ENCODE assay signal across 23 cellular contexts in the genomic region with DNA sequence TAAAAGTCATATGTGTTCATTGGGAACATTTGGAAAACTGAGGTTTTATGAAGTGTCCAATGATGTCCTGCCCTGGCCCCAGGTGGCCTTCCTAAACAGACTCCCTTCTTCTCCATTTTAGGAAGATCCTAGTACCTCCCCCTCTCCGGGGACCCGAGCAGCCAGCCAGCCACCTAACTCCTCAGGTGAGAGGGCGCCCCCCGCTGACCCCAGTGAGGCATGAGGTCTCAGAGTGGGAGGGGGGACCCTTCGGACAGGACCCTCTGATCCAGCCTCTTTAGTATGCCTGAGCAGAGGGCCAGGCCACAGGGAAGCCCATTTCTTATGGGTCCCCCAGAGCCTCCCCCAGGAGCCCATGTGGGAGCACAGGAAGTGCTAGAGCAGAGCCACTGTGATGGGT. TPM values are rescaled to one million over a fixed set of nuclear protein-coding genes. Genes with fewer than 3 reads are reported as not detected.
DNase-seq lines count a peak whose midpoint lies in the region; ATAC-seq and TF ChIP-seq lines count a peak whose summit lies in the region.
"Had no signal": no experiment of that assay in that cellular context is flagged by ENCODE, and none has a peak within 500 bp of the region (broad histone marks: within the 10 kb centered on the region; RNA-seq: fewer than 3 reads in every experiment).

No MANE protein-coding gene starts in this region.

- H3K27ac Mint-ChIP-seq in activated CD8-positive, alpha-beta T cell treated with anti-CD3 and anti-CD28 coated beads, Interleukin-2, amount 10 ng/mL, durations not matched to agents 7 days and 5 days = peak overlapping the region; percentile 52
- peak overlapping the region; percentile 6 for H3K27ac Mint-ChIP-seq in memory B cell
- H3K27ac Mint-ChIP-seq: progenitor cell of endocrine pancreas had no signal

- no peaks in the 10 kb centered on the region for H3K27me3 ChIP-seq in BLaER1
- H3K27me3 ChIP-seq in DOHH2 (ENCODE audit: control insufficient read depth, low read length) = no peaks in the 10 kb centered on the region
- H3K27me3 ChIP-seq: dorsolateral prefrontal cortex, heart right ventricle, left lung, testis, uterus had no signal

- no peaks in the 10 kb centered on the region for H3K9me2 ChIP-seq in DOHH2 (replicated peaks; ENCODE audit: control insufficient read depth, low read length)

- CTCF ChIA-PET in activated CD8-positive, alpha-beta T cell treated with anti-CD3 and anti-CD28 coated beads, Interleukin-2, amount 10 ng/mL, durations not matched to agents 7 days and 5 days (lab: Charles Lee) = interaction anchor here (1.6 kb wide), 1 partner anchor 28 kb away, joined by 3 read pairs; no protein-coding TSS in a partner anchor

- H3K27ac ChIP-seq in BLaER1 = peak overlapping the region; percentile 42
- no peak overlapping the region for H3K27ac ChIP-seq in DOHH2 (ENCODE audit: low read depth, low read length)
- H3K27ac ChIP-seq: heart right ventricle, left lung, testis, uterus had no signal

- H3K36me3 Mint-ChIP-seq in activated CD8-positive, alpha-beta T cell treated with anti-CD3 and anti-CD28 coated beads, Interleukin-2, amount 10 ng/mL, durations not matched to agents 7 days and 5 days (ENCODE audit: low read depth) = peaks cover 100% of the 10 kb centered on the region
- H3K36me3 Mint-ChIP-seq in memory B cell = peaks cover 19% of the 10 kb centered on the region

- ATAC-seq in activated CD8-positive, alpha-beta T cell treated with anti-CD3 and anti-CD28 coated beads, Interleukin-2, amount 10 ng/mL, durations not matched to agents 7 days and 5 days = no peak
- ATAC-seq in memory B cell (ENCODE audit: low read depth) = no peak
- ATAC-seq: activated CD4-positive, CD25-positive, alpha-beta regulatory T cell treated with anti-CD3 and anti-CD28 coated beads, Interleukin-2, amount 50 U/mL, for 24 hours; GM12878; heart right ventricle; left lung had no signal

- no peak overlapping the region for H3K9ac ChIP-seq in BLaER1

- no peaks in the 10 kb centered on the region for H3K9me3 Mint-ChIP-seq in activated CD8-positive, alpha-beta T cell treated with anti-CD3 and anti-CD28 coated beads, Interleukin-2, amount 10 ng/mL, durations not matched to agents 7 days and 5 days (ENCODE audit: insufficient read depth)
- H3K9me3 Mint-ChIP-seq in memory B cell = no peaks in the 10 kb centered on the region

- H3K4me1 Mint-ChIP-seq in activated CD8-positive, alpha-beta T cell treated with anti-CD3 and anti-CD28 coated beads, Interleukin-2, amount 10 ng/mL, durations not matched to agents 7 days and 5 days (ENCODE audit: low read depth) = peaks cover 6% of the 10 kb centered on the region
- peaks cover 7% of the 10 kb centered on the region for H3K4me1 Mint-ChIP-seq in memory B cell

- peaks cover 39% of the 10 kb centered on the region for H4K20me1 ChIP-seq in BLaER1
- H4K20me1 ChIP-seq in DOHH2 (ENCODE audit: control insufficient read depth, insufficient read depth, low read depth, low read length) = no peaks in the 10 kb centered on the region

- H3K27me3 Mint-ChIP-seq in activated CD8-positive, alpha-beta T cell treated with anti-CD3 and anti-CD28 coated beads, Interleukin-2, amount 10 ng/mL, durations not matched to agents 7 days and 5 days (ENCODE audit: low read depth) = no peaks in the 10 kb centered on the region
- no peaks in the 10 kb centered on the region for H3K27me3 Mint-ChIP-seq in memory B cell
- H3K27me3 Mint-ChIP-seq: CD4-positive, alpha-beta memory T cell; progenitor cell of endocrine pancreas had no signal

- H3K4me3 ChIP-seq in BLaER1 (no peak overlapping the region), DOHH2 (ENCODE audit: low read length) (no peak overlapping the region)
- H3K4me3 ChIP-seq: dorsolateral prefrontal cortex, GM12878, heart right ventricle, left lung, testis, uterus had no signal

- POLR2A ChIA-PET in activated CD8-positive, alpha-beta T cell treated with anti-CD3 and anti-CD28 coated beads, Interleukin-2, amount 10 ng/mL, durations not matched to agents 7 days and 5 days (lab: Charles Lee) = no interaction called here

- TF ChIP-seq CTCF in DOHH2 (IDR thresholded peaks at IDR 0.05; ENCODE audit: low read depth, low read length, poor library complexity, severe bottlenecking) = peak; percentile 27

- H3K9me3 ChIP-seq in BLaER1 (no peaks in the 10 kb centered on the region), DOHH2 (ENCODE audit: control insufficient read depth, insufficient read depth, low read length) (no peaks in the 10 kb centered on the region)
- H3K9me3 ChIP-seq: heart right ventricle, left lung, testis, uterus had no signal

- H3F3A ChIP-seq in DOHH2 (ENCODE audit: control insufficient read depth, insufficient read depth) = no peaks in the 10 kb centered on the region

- H3K4me1 ChIP-seq in BLaER1 = peaks cover 99% of the 10 kb centered on the region
- H3K4me1 ChIP-seq in DOHH2 (ENCODE audit: control insufficient read depth, low read length) = no peaks in the 10 kb centered on the region

- no peak overlapping the region for H3K4me3 Mint-ChIP-seq in activated CD8-positive, alpha-beta T cell treated with anti-CD3 and anti-CD28 coated beads, Interleukin-2, amount 10 ng/mL, durations not matched to agents 7 days and 5 days
- H3K4me3 Mint-ChIP-seq in memory B cell = no peak overlapping the region

- H3K79me2 ChIP-seq in DOHH2 (ENCODE audit: control insufficient read depth, low read length) = no peaks in the 10 kb centered on the region

- H3K4me2 ChIP-seq in BLaER1 = peak overlapping the region; percentile 90
- H3K4me2 ChIP-seq in DOHH2 (ENCODE audit: low read length) = no peak overlapping the region

- DNase-seq in activated CD8-positive, alpha-beta T cell treated with anti-CD3 and anti-CD28 coated beads, Interleukin-2, amount 10 ng/mL, durations not matched to agents 7 days and 5 days = no peak
- no peak for DNase-seq in memory B cell (ENCODE audit: low spot score in 2 of 2)
- no peak for DNase-seq in midbrain (lab: John Stamatoyannopoulos, UW)
- no peak for DNase-seq in NCI-H1930 (lab: John Stamatoyannopoulos, UW)
- DNase-seq in UCSD-AML1 (lab: John Stamatoyannopoulos, UW; ENCODE audit: unreplicated experiment) = no peak
- DNase-seq: aorta; CD4-positive, alpha-beta memory T cell; DMS53; dorsolateral prefrontal cortex; heart right ventricle; Karpas-422; left lung; NCI-H1694 treated with DMSO at 0.1 percent for 48 hours; NCI-H526 treated with DMSO at 0.1 percent for 48 hours; T1000; testis; uterus had no signal

- H3K36me3 ChIP-seq in BLaER1 = peaks cover 96% of the 10 kb centered on the region
- H3K36me3 ChIP-seq in DOHH2 (ENCODE audit: control insufficient read depth, low read length) = no peaks in the 10 kb centered on the region
- H3K36me3 ChIP-seq: uterus had no signal

RNA-seq across cellular contexts. Expression of a gene that starts 23.7 kb away (rescaled TPM):
- total RNA-seq in activated CD8-positive, alpha-beta T cell treated with anti-CD3 and anti-CD28 coated beads, Interleukin-2, amount 10 ng/mL, durations not matched to agents 7 days and 5 days = under 1 TPM; 0.05 to 0.39 TPM
- total RNA-seq: cardiac septum had no signal
